ENCODE assay signal across 8 cellular contexts in the genomic region with DNA sequence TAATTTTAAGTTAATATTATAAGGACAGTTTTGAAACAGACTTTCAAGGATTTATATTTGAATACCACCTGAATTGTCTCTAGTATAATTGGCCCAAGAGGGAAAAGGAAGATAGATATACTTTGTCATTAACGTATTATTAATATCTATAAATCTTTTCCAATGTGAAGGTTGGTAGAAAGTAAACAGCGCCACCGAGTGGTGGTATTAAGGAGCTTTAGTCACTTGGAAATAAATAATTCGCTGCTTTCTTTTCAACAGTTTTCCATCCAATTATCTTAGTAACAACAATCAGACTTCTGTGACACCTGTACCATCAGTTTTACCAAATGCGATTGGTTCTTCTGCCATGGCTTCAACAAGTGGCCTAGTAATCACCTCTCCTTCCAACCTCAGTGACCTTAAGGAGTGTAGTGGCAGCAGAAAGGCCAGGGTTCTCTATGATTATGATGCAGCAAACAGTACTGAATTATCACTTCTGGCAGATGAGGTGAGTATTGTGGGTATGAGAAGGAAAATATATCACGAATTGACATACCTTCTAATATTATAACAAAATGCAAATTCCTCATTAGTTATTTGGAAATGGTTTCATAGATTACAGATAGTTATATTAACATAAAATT. TPM values are rescaled to one million over a fixed set of nuclear protein-coding genes. Genes with fewer than 3 reads are reported as not detected.
DNase-seq lines count a peak whose midpoint lies in the region; ATAC-seq, FAIRE-seq and TF ChIP-seq lines count a peak whose summit lies in the region.

No MANE protein-coding gene starts in this region.

- peak; percentile 32 for DNase-seq in EL
- DNase-seq in NT2/D1 (ENCODE audit: low read depth, low spot score), result peak; percentile 25
- peak; percentile 62 for DNase-seq in MCF 10A (ENCODE audit: unreplicated experiment)
- DNase-seq in lung (ENCODE audit: low spot score), result no peak
- DNase-seq in occipital lobe (lab: John Stamatoyannopoulos, UW), result no peak

- intact Hi-C loops in MCF 10A (cut with micrococcal nuclease), result loop anchor here (1.0 kb wide), 2 partner anchors 38 to 234 kb away; a partner anchor contains a TSS

- CTCF ChIA-PET in MCF 10A (lab: Yijun Ruan, JAX), result interaction anchor here (0.6 to 4.9 kb wide), 7 partner anchors 13 to 1948 kb away, joined by 3 to 17 read pairs (median 3); a partner anchor contains a TSS

- H3K9me3 ChIP-seq in NT2/D1 (ENCODE audit: insufficient read depth, low read length) (no peaks in the 10 kb centered on the region), lung (ENCODE audit: control insufficient read depth in 2 of 2, insufficient read depth in 1 of 2, low read length in 1 of 2) (no peaks in the 10 kb centered on the region)

- H3K9ac ChIP-seq in NT2/D1 (ENCODE audit: insufficient read length, low read depth), result no peak overlapping the region

- H3K4me3 ChIP-seq in NT2/D1 (ENCODE audit: insufficient read length, low read depth) (no peak overlapping the region), lung (no peak overlapping the region)

- H3K27me3 ChIP-seq in NT2/D1 (ENCODE audit: insufficient read depth, insufficient read length) (no peaks in the 10 kb centered on the region), lung (ENCODE audit: control insufficient read depth, insufficient read depth) (no peaks in the 10 kb centered on the region)

- no peaks in the 10 kb centered on the region for H3K4me1 ChIP-seq in NT2/D1 (ENCODE audit: insufficient read depth, insufficient read length)
- H3K4me1 ChIP-seq in lung (ENCODE audit: control insufficient read depth in 2 of 2, insufficient read depth in 2 of 2, low read length in 2 of 2), result peaks cover 0 to 5% of the 10 kb centered on the region in 2 donors

- H3K27ac Mint-ChIP-seq in MCF 10A (ENCODE audit: low read depth, unreplicated experiment), result no peak overlapping the region

- WGBS in lung, 2 donors, result 60 to 74% methylated on average over 6 of the region's 6 CpGs

- POLR2A ChIA-PET in MCF 10A (lab: Yijun Ruan, JAX), result interaction anchor here (0.6 to 2.0 kb wide), 2 partner anchors 24 to 38 kb away, joined by 3 to 8 read pairs; a partner anchor contains a TSS

- no TSS peak for BruUV-seq in MCF 10A (replicated peaks; lab: Mats Ljungman, UMichigan)

- H3K4me3 Mint-ChIP-seq in MCF 10A (ENCODE audit: unreplicated experiment), result no peak overlapping the region

- no peak for ATAC-seq in lung (ENCODE audit: insufficient read depth, low FRiP score)
- ATAC-seq in HG02884 (IDR thresholded peaks at IDR 0.05; ENCODE audit: unreplicated experiment), result no peak
- ATAC-seq in HG03378 (IDR thresholded peaks at IDR 0.05; ENCODE audit: unreplicated experiment), result no peak

- no peak overlapping the region for H3K27ac ChIP-seq in lung (ENCODE audit: low read depth in 1 of 2, low read length in 1 of 2)

- no peaks in the 10 kb centered on the region for H3K4me1 Mint-ChIP-seq in MCF 10A (ENCODE audit: insufficient read depth, unreplicated experiment)

- H3K36me3 ChIP-seq in NT2/D1 (ENCODE audit: insufficient read depth, insufficient read length, low read length) (peaks cover 67% of the 10 kb centered on the region), lung (ENCODE audit: control insufficient read depth in 2 of 2, insufficient read depth in 2 of 2, low read length in 2 of 2) (peaks cover 13 to 32% of the 10 kb centered on the region in 2 donors)

- H3K27me3 Mint-ChIP-seq in MCF 10A (ENCODE audit: insufficient read depth, unreplicated experiment), result no peaks in the 10 kb centered on the region

- peaks cover 47% of the 10 kb centered on the region for H3K36me3 Mint-ChIP-seq in MCF 10A (ENCODE audit: insufficient read depth, unreplicated experiment)

- peak; percentile 93 for FAIRE-seq in A204.1 (lab: Jason Lieb, UNC)

- H3K9me3 Mint-ChIP-seq in MCF 10A (ENCODE audit: unreplicated experiment), result no peaks in the 10 kb centered on the region

- TF ChIP-seq CTCF in MCF 10A (IDR thresholded peaks at IDR 0.05; ENCODE audit: unreplicated experiment) (peak; percentile 59), lung (IDR thresholded peaks at IDR 0.05; ENCODE audit: control extremely low read depth, extremely low read depth) (peak; percentile 16)

RNA-seq across cellular contexts. Expression of a gene that starts 37.7 kb away (rescaled TPM):
- 108 and 123 TPM in 2 replicates for total RNA-seq in MCF 10A (2022)
- total RNA-seq in lung, result 10 to 100 TPM; 71.4 to 81.0 TPM
- polyA plus RNA-seq in lung, result 10 to 100 TPM; 26.9 to 67.5 TPM
- 107 TPM for total RNA-seq in occipital lobe

Comparison
In these comparisons a context has a peak if more than half of its experiments do, and no peak if none do; other contexts are left out.
1. DNase-seq: peak in EL (single experiment), NT2/D1 (single experiment) and MCF 10A (single experiment); none in lung (single experiment) and occipital lobe (single experiment).